Comparison of ENCODE assay signal across 8 cellular contexts in the genomic region with DNA sequence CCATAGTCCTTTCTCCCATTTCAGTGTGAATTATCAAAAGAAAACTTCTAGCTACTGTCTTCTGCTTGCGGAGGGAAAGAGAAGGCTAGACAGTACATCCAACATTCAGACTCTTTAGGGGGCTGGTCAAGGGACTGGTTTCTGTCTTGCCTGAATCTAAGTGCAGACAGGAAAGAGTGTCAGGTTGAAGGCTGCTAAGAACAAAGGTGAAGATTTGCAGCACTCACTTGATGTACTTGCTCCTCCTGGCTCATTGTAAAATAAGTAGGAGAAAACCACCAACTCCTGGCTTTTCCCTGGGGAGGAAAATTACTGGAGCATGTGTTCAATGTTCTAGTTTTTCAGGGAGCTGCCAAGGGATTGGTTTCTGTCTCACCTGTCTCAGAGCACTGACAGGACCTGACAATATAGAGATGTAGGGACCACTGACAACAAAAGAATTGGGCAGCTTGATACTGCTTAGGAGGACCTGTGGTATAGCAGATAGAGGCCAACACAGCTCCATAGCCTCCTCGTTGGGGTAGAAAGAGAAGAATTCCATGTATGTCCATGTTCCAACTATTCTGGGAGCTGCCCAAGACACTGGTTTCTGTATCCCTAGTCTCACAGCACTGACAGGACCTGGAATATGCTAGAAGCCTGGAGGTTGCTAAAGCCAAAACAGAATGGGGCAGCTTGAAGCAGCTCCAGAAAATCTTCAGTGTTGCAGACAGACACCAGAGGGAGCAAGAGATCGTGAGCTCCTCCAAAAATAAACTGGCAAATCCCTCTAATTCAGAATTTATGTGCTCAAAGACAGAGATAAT. TPM values are rescaled to one million over a fixed set of nuclear protein-coding genes. Genes with fewer than 3 reads are reported as not detected.
DNase-seq lines count a peak whose midpoint lies in the region; ATAC-seq, FAIRE-seq and TF ChIP-seq lines count a peak whose summit lies in the region.

No MANE protein-coding gene starts in this region.

- WGBS in neuronal stem cell (ENCODE audit: extremely low coverage in 2 of 2, insufficient read length in 2 of 2, insufficient replicate concordance in 1 of 2), 2 donors, result no CpG with 5 or more reads among the region's 3 CpGs

- no peak overlapping the region for H3K23ac ChIP-seq in neuronal stem cell (ENCODE audit: low read depth, low read length, poor library complexity)

- no peak for ATAC-seq in HG03025 (IDR thresholded peaks at IDR 0.05; ENCODE audit: low FRiP score, unreplicated experiment)

- FAIRE-seq in endothelial cell of umbilical vein (lab: Jason Lieb, UNC), result peak; percentile 78

- BruUV-seq in A673 (replicated peaks; lab: Mats Ljungman, UMichigan) (TSS peak; percentile 85), endothelial cell of umbilical vein (replicated peaks; lab: Mats Ljungman, UMichigan) (no TSS peak)

- no peak overlapping the region for H2BK15ac ChIP-seq in neuronal stem cell (ENCODE audit: low read length)

- no peak overlapping the region for H2AK5ac ChIP-seq in neuronal stem cell (ENCODE audit: low read depth, low read length)

- TF ChIP-seq POLR2A in endothelial cell of umbilical vein (IDR thresholded peaks at IDR 0.05; ENCODE audit: low read depth, low read length), result no peak

- H2BK5ac ChIP-seq in neuronal stem cell (ENCODE audit: low read length), result no peak overlapping the region

- no peaks in the 10 kb centered on the region for H3K36me3 ChIP-seq in A673 (ENCODE audit: insufficient read depth, low read length, poor library complexity, severe bottlenecking)
- no peaks in the 10 kb centered on the region for H3K36me3 ChIP-seq in endothelial cell of umbilical vein (ENCODE audit: control insufficient read depth in 2 of 2, extremely low read depth in 1 of 2, insufficient read depth in 2 of 2, low read length in 2 of 2)
- H3K36me3 ChIP-seq in neuronal stem cell (replicated peaks in 1 of 2; ENCODE audit: control insufficient read depth in 2 of 2, insufficient read depth in 2 of 2, low read length in 2 of 2), result no peaks in the 10 kb centered on the region

- H3K9ac ChIP-seq in endothelial cell of umbilical vein (replicated peaks; ENCODE audit: extremely low read depth, insufficient read depth, low read length), result no peak overlapping the region
- no peak overlapping the region for H3K9ac ChIP-seq in neuronal stem cell (ENCODE audit: low read depth, low read length, poor library complexity)

- H4K91ac ChIP-seq in neuronal stem cell (ENCODE audit: low read depth, low read length, poor library complexity), result no peak overlapping the region

- no peak overlapping the region for H3K18ac ChIP-seq in neuronal stem cell (ENCODE audit: low read length)

- peak overlapping the region; percentile 63 for H3K27ac ChIP-seq in A673 (ENCODE audit: low read depth, low read length, poor library complexity, severe bottlenecking)
- no peak overlapping the region for H3K27ac ChIP-seq in endothelial cell of umbilical vein (ENCODE audit: insufficient read depth, low read depth, low read length)
- H3K27ac ChIP-seq in neuronal stem cell (replicated peaks; ENCODE audit: low read length), result no peak overlapping the region

- H3K4me2 ChIP-seq in endothelial cell of umbilical vein (ENCODE audit: insufficient read depth, low read length), result no peak overlapping the region
- H3K4me2 ChIP-seq in neuronal stem cell (ENCODE audit: insufficient read depth, low read length, poor library complexity, severe bottlenecking), result no peak overlapping the region

- H2BK120ac ChIP-seq in neuronal stem cell (ENCODE audit: low read depth, low read length), result no peak overlapping the region

- H3K4me1 ChIP-seq in A673 (ENCODE audit: insufficient read depth, low read length, poor library complexity, severe bottlenecking), result peaks cover 33% of the 10 kb centered on the region
- H3K4me1 ChIP-seq in endothelial cell of umbilical vein (ENCODE audit: control insufficient read depth, extremely low read depth, insufficient read depth, low read length), result no peaks in the 10 kb centered on the region
- no peaks in the 10 kb centered on the region for H3K4me1 ChIP-seq in neuronal stem cell (ENCODE audit: control insufficient read depth in 2 of 2, insufficient read depth in 1 of 2, low read depth in 1 of 2, low read length in 2 of 2)

- H2AFZ ChIP-seq in endothelial cell of umbilical vein (ENCODE audit: low read depth, low read length) (peak overlapping the region; percentile 24), neuronal stem cell (ENCODE audit: low read length) (no peak overlapping the region)

- DNase-seq in A673 (ENCODE audit: low spot score) (peak; percentile 89), GM12865 (ENCODE audit: low read depth) (peak; percentile 15), NAMALWA (ENCODE audit: low spot score) (peak; percentile 55), endothelial cell of umbilical vein (ENCODE audit: low read depth, low spot score) (peak; percentile 53), neuronal stem cell (ENCODE audit: low spot score) (peak; percentile 14), NCI-H1436 treated with DMSO at 0.1 percent for 48 hours (lab: John Stamatoyannopoulos, UW) (no peak)
- no peak for DNase-seq in stimulated activated CD4-positive, alpha-beta T cell treated with anti-CD3 and anti-CD28 coated beads, Interleukin-1b, Interleukin-23, amount 100 ng/mL, for 48 hours

- POLR2A ChIA-PET in A673 (lab: Charles Lee; ENCODE audit: low non-redundant PET), result interaction anchor here (0.5 to 0.6 kb wide), 2 partner anchors 16 to 32 kb away, joined by 3 read pairs; no protein-coding TSS in a partner anchor
- POLR2A ChIA-PET in endothelial cell of umbilical vein (lab: Charles Lee), result no interaction called here

- no peak overlapping the region for H2BK12ac ChIP-seq in neuronal stem cell (ENCODE audit: low read length)

- H3K79me1 ChIP-seq in neuronal stem cell (ENCODE audit: low read depth, low read length), result no peaks in the 10 kb centered on the region

- TF ChIP-seq CTCF in A673 (conservative IDR thresholded peaks at IDR 0.05; ENCODE audit: low read depth, low read length) (peak; percentile 90), GM12865 (IDR thresholded peaks at IDR 0.05; ENCODE audit: insufficient read depth, low read depth, low read length, missing control alignments) (peak; percentile 38), endothelial cell of umbilical vein (IDR thresholded peaks at IDR 0.05; ENCODE audit: extremely low read depth in 1 of 2, insufficient read depth in 1 of 2, low read depth in 1 of 2, low read length in 2 of 2) (peak; percentile 47 to 70)

- dilution Hi-C loops in endothelial cell of umbilical vein (cut with MboI; ENCODE audit: extremely low pct_ligation_motif_present, low sequenced_read_pairs), result no loop called here

- H3K9me3 ChIP-seq in A673 (ENCODE audit: low read depth, low read length, poor library complexity, severe bottlenecking) (no peaks in the 10 kb centered on the region), endothelial cell of umbilical vein (replicated peaks; ENCODE audit: control insufficient read depth, insufficient read depth, low read length) (no peaks in the 10 kb centered on the region), neuronal stem cell (replicated peaks in 1 of 2; ENCODE audit: control insufficient read depth in 2 of 2, insufficient read depth in 1 of 2, low read depth in 1 of 2, low read length in 2 of 2) (no peaks in the 10 kb centered on the region)

- H4K20me1 ChIP-seq in endothelial cell of umbilical vein (replicated peaks; ENCODE audit: control insufficient read depth, extremely low read depth, insufficient read depth, low read length), result no peaks in the 10 kb centered on the region

- CTCF ChIA-PET in A673 (lab: Charles Lee) (interaction anchor here (0.6 to 1.9 kb wide), 11 partner anchors 9 to 195 kb away, joined by 3 to 14 read pairs (median 4); partner anchors contain the start of gene DYNC2H1), endothelial cell of umbilical vein (lab: Charles Lee) (interaction anchor here (0.6 to 4.1 kb wide), 55 partner anchors 11 to 767 kb away, joined by 3 to 64 read pairs (median 4); partner anchors contain the start of genes DYNC2H1, MMP1 and MMP10)

- no peak overlapping the region for H3K4ac ChIP-seq in neuronal stem cell (ENCODE audit: low read length)

- no peaks in the 10 kb centered on the region for H3K79me2 ChIP-seq in endothelial cell of umbilical vein (ENCODE audit: control insufficient read depth, insufficient read depth, low read length)

- H4K8ac ChIP-seq in neuronal stem cell (ENCODE audit: low read depth, low read length), result no peak overlapping the region

- H3K14ac ChIP-seq in neuronal stem cell (ENCODE audit: low read length), result no peak overlapping the region

- no peaks in the 10 kb centered on the region for H3K9me1 ChIP-seq in endothelial cell of umbilical vein (replicated peaks; ENCODE audit: control insufficient read depth, extremely low read depth, insufficient read depth, low read length)

- H3K27me3 ChIP-seq in A673 (replicated peaks; ENCODE audit: insufficient read depth, low read depth, low read length, poor library complexity), result no peaks in the 10 kb centered on the region
- no peaks in the 10 kb centered on the region for H3K27me3 ChIP-seq in endothelial cell of umbilical vein (ENCODE audit: control insufficient read depth in 2 of 2, insufficient read depth in 2 of 2, low read length in 2 of 2)
- H3K27me3 ChIP-seq in neuronal stem cell (ENCODE audit: control insufficient read depth in 3 of 3, insufficient read depth in 3 of 3, low read depth in 1 of 3, low read length in 3 of 3), result no peaks in the 10 kb centered on the region

- H3K4me3 ChIP-seq in A673 (ENCODE audit: low read depth, low read length, poor library complexity, severe bottlenecking) (no peak overlapping the region), GM12865 (ENCODE audit: low read depth, low read length) (no peak overlapping the region), endothelial cell of umbilical vein (replicated peaks in 1 of 3; ENCODE audit: insufficient read depth in 1 of 3, low read depth in 1 of 3, low read length in 3 of 3) (no peak overlapping the region), neuronal stem cell (ENCODE audit: low read length in 2 of 2) (no peak overlapping the region)

- intact Hi-C loops in A673 (cut with micrococcal nuclease; ENCODE audit: unreplicated experiment) (loop anchor here (1.0 to 5.0 kb wide), 3 partner anchors 27 to 141 kb away; no protein-coding TSS in a partner anchor), endothelial cell of umbilical vein (cut with micrococcal nuclease) (loop anchor here (1.0 to 10.0 kb wide), 5 partner anchors 27 to 181 kb away; partner anchors contain the start of gene MMP1)

RNA-seq across cellular contexts. Expression of gene MMP12, which starts 39.7 kb away (rescaled TPM):
- total RNA-seq in A673 (2021) (0.19 TPM in 1 of 2 replicates, not detected in the other), endothelial cell of umbilical vein (not detected in 2 replicates)
- not detected in 2 replicates for polyA plus RNA-seq in endothelial cell of umbilical vein
- polyA plus RNA-seq in endothelial cell of umbilical vein (2011; cell fraction: cytosol; rRNA removed), result not detected in 2 replicates
- polyA plus RNA-seq in endothelial cell of umbilical vein (2011; cell fraction: nucleus; rRNA removed), result not detected in 2 replicates
- not detected in 2 replicates for polyA plus RNA-seq in endothelial cell of umbilical vein (2012)
- polyA minus RNA-seq in endothelial cell of umbilical vein, result not detected in 2 replicates
- not detected for polyA minus RNA-seq in endothelial cell of umbilical vein (2011; cell fraction: cytosol; rRNA and poly(A)+ RNA removed)
- polyA minus RNA-seq in endothelial cell of umbilical vein (2011; cell fraction: nucleus; rRNA and poly(A)+ RNA removed), result not detected in 2 replicates
- not detected for polyA plus RNA-seq in neuronal stem cell (2013, experiment 1 of 2)
- not detected for polyA plus RNA-seq in neuronal stem cell (2013, experiment 2 of 2)

RNA-seq across cellular contexts. Expression of gene MMP13, which starts 41.1 kb away (rescaled TPM):
- total RNA-seq in A673 (2021) (not detected in 2 replicates), endothelial cell of umbilical vein (not detected in 2 replicates)
- polyA plus RNA-seq in endothelial cell of umbilical vein, result not detected in 2 replicates
- not detected in 2 replicates for polyA plus RNA-seq in endothelial cell of umbilical vein (2011; cell fraction: cytosol; rRNA removed)
- not detected in 2 replicates for polyA plus RNA-seq in endothelial cell of umbilical vein (2011; cell fraction: nucleus; rRNA removed)
- polyA plus RNA-seq in endothelial cell of umbilical vein (2012), result not detected in 2 replicates
- polyA minus RNA-seq in endothelial cell of umbilical vein, result not detected in 2 replicates
- polyA minus RNA-seq in endothelial cell of umbilical vein (2011; cell fraction: cytosol; rRNA and poly(A)+ RNA removed), result not detected
- polyA minus RNA-seq in endothelial cell of umbilical vein (2011; cell fraction: nucleus; rRNA and poly(A)+ RNA removed), result not detected in 2 replicates
- polyA plus RNA-seq in neuronal stem cell (2013, experiment 1 of 2), result not detected
- not detected for polyA plus RNA-seq in neuronal stem cell (2013, experiment 2 of 2)

Comparison
In these comparisons a context has a peak if more than half of its experiments do, and no peak if none do; other contexts are left out.
1. DNase-seq: peak in A673 (single experiment), GM12865 (single experiment), NAMALWA (single experiment), endothelial cell of umbilical vein (single experiment) and neuronal stem cell (single experiment); none in NCI-H1436 treated with DMSO at 0.1 percent for 48 hours (single experiment) and stimulated activated CD4-positive, alpha-beta T cell treated with anti-CD3 and anti-CD28 coated beads, Interleukin-1b, Interleukin-23, amount 100 ng/mL, for 48 hours (single experiment).
2. CTCF ChIP-seq: peak in every context shown above with its lines; median percentile 90 in A673; 58 in endothelial cell of umbilical vein; 38 in GM12865.